8 cellular contexts compared by ENCODE assay signal in genomic region chr7:130721486-130722277, GRCh38. TPM values are rescaled to one million over a fixed set of nuclear protein-coding genes. Genes with fewer than 3 reads are reported as not detected.
DNase-seq lines count a peak whose midpoint lies in the region; ATAC-seq and TF ChIP-seq lines count a peak whose summit lies in the region.

No MANE protein-coding gene starts in this region.

- intact Hi-C loops in activated CD4-positive, alpha-beta T cell treated with anti-CD3 and anti-CD28 coated beads, Interleukin-2, amount 10 ng/mL, durations not matched to agents 24 days and 14 days (cut with micrococcal nuclease), result no loop called here
- intact Hi-C loops in activated CD4-positive, alpha-beta memory T cell treated with anti-CD3 and anti-CD28 coated beads for 36 hours (cut with micrococcal nuclease), result no loop called here

- H3K27me3 ChIP-seq in cardiac muscle cell, result peaks cover 40% of the 10 kb centered on the region

- no peaks in the 10 kb centered on the region for H3K9me3 Mint-ChIP-seq in activated CD4-positive, alpha-beta T cell treated with anti-CD3 and anti-CD28 coated beads, Interleukin-2, amount 10 ng/mL, durations not matched to agents 24 days and 14 days
- H3K9me3 Mint-ChIP-seq in activated CD4-positive, alpha-beta memory T cell treated with anti-CD3 and anti-CD28 coated beads for 36 hours, result no peaks in the 10 kb centered on the region

- CTCF ChIA-PET in activated CD4-positive, alpha-beta memory T cell treated with anti-CD3 and anti-CD28 coated beads for 36 hours (lab: Charles Lee), result interaction anchor here (0.6 to 1.2 kb wide), 3 partner anchors 478 to 481 kb away, joined by 3 to 4 read pairs (median 4); no protein-coding TSS in a partner anchor

- DNase-seq in activated CD4-positive, alpha-beta T cell treated with anti-CD3 and anti-CD28 coated beads, Interleukin-2, amount 10 ng/mL, durations not matched to agents 24 days and 14 days, result peak; percentile 60
- DNase-seq in activated CD4-positive, alpha-beta T cell treated with anti-CD3 and anti-CD28 coated beads for 4 hours, result no peak
- peak; percentile 19 for DNase-seq in NCI-H1105 (lab: John Stamatoyannopoulos, UW)
- peak; percentile 53 for DNase-seq in activated CD4-positive, alpha-beta memory T cell treated with anti-CD3 and anti-CD28 coated beads for 36 hours
- peak; percentile 85 to 89 for DNase-seq in cardiac muscle cell (ENCODE audit: low read depth in 1 of 2, low spot score in 1 of 2)
- DNase-seq in pons (ENCODE audit: low spot score), result peak; percentile 83

- no peaks in the 10 kb centered on the region for H3K36me3 Mint-ChIP-seq in activated CD4-positive, alpha-beta T cell treated with anti-CD3 and anti-CD28 coated beads, Interleukin-2, amount 10 ng/mL, durations not matched to agents 24 days and 14 days (ENCODE audit: low read depth)
- no peaks in the 10 kb centered on the region for H3K36me3 Mint-ChIP-seq in activated CD4-positive, alpha-beta memory T cell treated with anti-CD3 and anti-CD28 coated beads for 36 hours

- H3K9me3 ChIP-seq in cardiac muscle cell (ENCODE audit: low read depth), result no peaks in the 10 kb centered on the region

- POLR2A ChIA-PET in activated CD4-positive, alpha-beta memory T cell treated with anti-CD3 and anti-CD28 coated beads for 36 hours (lab: Charles Lee), result no interaction called here

- H3K36me3 ChIP-seq in cardiac muscle cell, result no peaks in the 10 kb centered on the region

- no peak overlapping the region for H3K27ac Mint-ChIP-seq in activated CD4-positive, alpha-beta T cell treated with anti-CD3 and anti-CD28 coated beads, Interleukin-2, amount 10 ng/mL, durations not matched to agents 24 days and 14 days
- no peak overlapping the region for H3K27ac Mint-ChIP-seq in activated CD4-positive, alpha-beta memory T cell treated with anti-CD3 and anti-CD28 coated beads for 36 hours

- no peak overlapping the region for H3K4me3 ChIP-seq in cardiac muscle cell

- no peak overlapping the region for H3K27ac ChIP-seq in cardiac muscle cell

- H3K4me1 Mint-ChIP-seq in activated CD4-positive, alpha-beta T cell treated with anti-CD3 and anti-CD28 coated beads, Interleukin-2, amount 10 ng/mL, durations not matched to agents 24 days and 14 days, result no peaks in the 10 kb centered on the region
- no peaks in the 10 kb centered on the region for H3K4me1 Mint-ChIP-seq in activated CD4-positive, alpha-beta memory T cell treated with anti-CD3 and anti-CD28 coated beads for 36 hours (ENCODE audit: low read depth)

- H3K4me1 ChIP-seq in cardiac muscle cell (ENCODE audit: low read depth), result no peaks in the 10 kb centered on the region

- H3K4me3 Mint-ChIP-seq in activated CD4-positive, alpha-beta T cell treated with anti-CD3 and anti-CD28 coated beads, Interleukin-2, amount 10 ng/mL, durations not matched to agents 24 days and 14 days, result no peak overlapping the region
- no peak overlapping the region for H3K4me3 Mint-ChIP-seq in activated CD4-positive, alpha-beta memory T cell treated with anti-CD3 and anti-CD28 coated beads for 36 hours

- peaks cover 19% of the 10 kb centered on the region for H3K27me3 Mint-ChIP-seq in activated CD4-positive, alpha-beta T cell treated with anti-CD3 and anti-CD28 coated beads, Interleukin-2, amount 10 ng/mL, durations not matched to agents 24 days and 14 days
- peaks cover 14% of the 10 kb centered on the region for H3K27me3 Mint-ChIP-seq in activated CD4-positive, alpha-beta memory T cell treated with anti-CD3 and anti-CD28 coated beads for 36 hours

- peak; percentile 82 for TF ChIP-seq CTCF in cardiac muscle cell (IDR thresholded peaks at IDR 0.05; ENCODE audit: low read depth, low read length)

- ATAC-seq in GM21390 (IDR thresholded peaks at IDR 0.05; ENCODE audit: unreplicated experiment), result no peak
- no peak for ATAC-seq in HG02571 (IDR thresholded peaks at IDR 0.05; ENCODE audit: unreplicated experiment)

RNA-seq across cellular contexts. Expression of gene KLF14, which starts 12.3 kb away (rescaled TPM):
- total RNA-seq in activated CD4-positive, alpha-beta T cell treated with anti-CD3 and anti-CD28 coated beads, Interleukin-2, amount 10 ng/mL, durations not matched to agents 24 days and 14 days, result not detected in 2 replicates
- not detected for total RNA-seq in activated CD4-positive, alpha-beta memory T cell treated with anti-CD3 and anti-CD28 coated beads for 36 hours
- not detected in 2 replicates for total RNA-seq in cardiac muscle cell
- not detected in 2 replicates for polyA plus RNA-seq in cardiac muscle cell

RNA-seq across cellular contexts. Expression of gene TSGA13, which starts 35.3 kb away (rescaled TPM):
- total RNA-seq in activated CD4-positive, alpha-beta T cell treated with anti-CD3 and anti-CD28 coated beads, Interleukin-2, amount 10 ng/mL, durations not matched to agents 24 days and 14 days, result not detected in 2 replicates
- total RNA-seq in activated CD4-positive, alpha-beta memory T cell treated with anti-CD3 and anti-CD28 coated beads for 36 hours, result not detected
- total RNA-seq in cardiac muscle cell, result not detected in 2 replicates
- not detected in 2 replicates for polyA plus RNA-seq in cardiac muscle cell

RNA-seq across cellular contexts. Expression of gene COPG2, which starts 53.1 kb away (rescaled TPM):
- 21.4 and 22.5 TPM in 2 replicates for total RNA-seq in activated CD4-positive, alpha-beta T cell treated with anti-CD3 and anti-CD28 coated beads, Interleukin-2, amount 10 ng/mL, durations not matched to agents 24 days and 14 days
- 10 to 100 TPM; 31.5 to 33.4 TPM for total RNA-seq in activated CD4-positive, alpha-beta memory T cell treated with anti-CD3 and anti-CD28 coated beads for 36 hours
- 26.8 and 35.1 TPM in 2 replicates for total RNA-seq in cardiac muscle cell
- polyA plus RNA-seq in cardiac muscle cell, result 7.0 and 8.8 TPM in 2 replicates

Comparison
In these comparisons a context has a peak if more than half of its experiments do, and no peak if none do; other contexts are left out.
1. DNase-seq: peak in activated CD4-positive, alpha-beta T cell treated with anti-CD3 and anti-CD28 coated beads, Interleukin-2, amount 10 ng/mL, durations not matched to agents 24 days and 14 days (single experiment), NCI-H1105 (single experiment), activated CD4-positive, alpha-beta memory T cell treated with anti-CD3 and anti-CD28 coated beads for 36 hours (single experiment), cardiac muscle cell (2 of 2) and pons (single experiment); none in activated CD4-positive, alpha-beta T cell treated with anti-CD3 and anti-CD28 coated beads for 4 hours (0 of 2).